11 cellular contexts compared by ENCODE assay signal in genomic region chr18:46222710-46223360, GRCh38.
DNase-seq lines count a peak whose midpoint lies in the region; ATAC-seq and TF ChIP-seq lines count a peak whose summit lies in the region.
"Had no signal": no experiment of that assay in that cellular context is flagged by ENCODE, and none has a peak within 500 bp of the region (broad histone marks: within the 10 kb centered on the region; RNA-seq: fewer than 3 reads in every experiment).

No MANE protein-coding gene starts in this region.

- H3K36me3 ChIP-seq in DND-41 (ENCODE audit: insufficient read depth, low read length) (peaks cover 35% of the 10 kb centered on the region), neutrophil (peaks cover 10% of the 10 kb centered on the region), gastrocnemius medialis (no peaks in the 10 kb centered on the region)
- H3K36me3 ChIP-seq: Peyer's patch, right atrium auricular region had no signal

- H3K4me2 ChIP-seq in DND-41 (ENCODE audit: insufficient read depth, low read length) = no peak overlapping the region

- H4K20me1 ChIP-seq in DND-41 (ENCODE audit: insufficient read depth, low read length) = peaks cover 19% of the 10 kb centered on the region

- peak overlapping the region; percentile 73 for H3K27ac Mint-ChIP-seq in activated T-helper 2 cell treated with anti-CD3 and anti-CD28 coated beads, Interferon-gamma antibody, Interleukin-2, Interleukin-4, amounts not matched to agents 10 μg/mL and 5 μg/mL and 100 μg/mL, durations not matched to agents 14 hours and 24 hours and 36 hours
- H3K27ac Mint-ChIP-seq in glutamatergic neuron (ENCODE audit: unreplicated experiment) = no peak overlapping the region
- H3K27ac Mint-ChIP-seq: T-helper 1 cell treated with Interleukin-12 subunit alpha and Interleukin-12 subunit beta and Interleukin-4 antibody, amounts not matched to agents 30 μg/mL and 1 μg/mL, for 36 hours had no signal

- DNase-seq in DND-41 (no peak), NOMO-1 treated with DMSO at 0.1 percent for 48 hours (lab: John Stamatoyannopoulos, UW; ENCODE audit: unreplicated experiment) (peak; percentile 78), gastrocnemius medialis (no peak), G401 (ENCODE audit: low spot score) (no peak), glutamatergic neuron (no peak)
- DNase-seq in activated T-helper 2 cell treated with anti-CD3 and anti-CD28 coated beads, Interferon-gamma antibody, Interleukin-2, Interleukin-4, amounts not matched to agents 10 μg/mL and 5 μg/mL and 100 μg/mL, durations not matched to agents 14 hours and 24 hours and 36 hours (ENCODE audit: low spot score) = no peak
- DNase-seq: NCI-H1105 treated with DMSO at 0.1 percent for 48 hours, Peyer's patch had no signal

- H3K27me3 ChIP-seq in DND-41 (ENCODE audit: insufficient read depth, low read length, poor library complexity) (no peaks in the 10 kb centered on the region), neutrophil (no peaks in the 10 kb centered on the region), gastrocnemius medialis (no peaks in the 10 kb centered on the region)
- H3K27me3 ChIP-seq: Peyer's patch, right atrium auricular region had no signal

- ATAC-seq in DND-41 (ENCODE audit: insufficient read depth, low read depth) = no peak
- no peak for ATAC-seq in gastrocnemius medialis

- H3K4me3 Mint-ChIP-seq in activated T-helper 2 cell treated with anti-CD3 and anti-CD28 coated beads, Interferon-gamma antibody, Interleukin-2, Interleukin-4, amounts not matched to agents 10 μg/mL and 5 μg/mL and 100 μg/mL, durations not matched to agents 14 hours and 24 hours and 36 hours (ENCODE audit: low read depth) = no peak overlapping the region
- H3K4me3 Mint-ChIP-seq in glutamatergic neuron (ENCODE audit: unreplicated experiment) = no peak overlapping the region
- H3K4me3 Mint-ChIP-seq: T-helper 1 cell treated with Interleukin-12 subunit alpha and Interleukin-12 subunit beta and Interleukin-4 antibody, amounts not matched to agents 30 μg/mL and 1 μg/mL, for 36 hours had no signal

- no peak overlapping the region for H3K4me3 ChIP-seq in DND-41 (ENCODE audit: low read depth in 1 of 2, low read length in 2 of 2)
- H3K4me3 ChIP-seq in neutrophil (ENCODE audit: low read depth in 1 of 2, low read length in 1 of 2) = peak overlapping the region; percentile 50 to 53
- H3K4me3 ChIP-seq in gastrocnemius medialis = no peak overlapping the region
- H3K4me3 ChIP-seq: Peyer's patch, right atrium auricular region had no signal

- TF ChIP-seq POLR2A in gastrocnemius medialis (IDR thresholded peaks at IDR 0.05) = no peak

- no peaks in the 10 kb centered on the region for H3K27me3 Mint-ChIP-seq in activated T-helper 2 cell treated with anti-CD3 and anti-CD28 coated beads, Interferon-gamma antibody, Interleukin-2, Interleukin-4, amounts not matched to agents 10 μg/mL and 5 μg/mL and 100 μg/mL, durations not matched to agents 14 hours and 24 hours and 36 hours (ENCODE audit: low read depth)
- H3K27me3 Mint-ChIP-seq in glutamatergic neuron (ENCODE audit: unreplicated experiment) = no peaks in the 10 kb centered on the region

- no peak overlapping the region for H3K9ac ChIP-seq in DND-41 (ENCODE audit: low read depth, low read length)

- no peak overlapping the region for H2AFZ ChIP-seq in DND-41 (ENCODE audit: low read depth, low read length)

- peaks cover 89% of the 10 kb centered on the region for H3K79me2 ChIP-seq in DND-41 (ENCODE audit: insufficient read depth, low read length)

- intact Hi-C loops in activated T-helper 2 cell treated with anti-CD3 and anti-CD28 coated beads, Interferon-gamma antibody, Interleukin-2, Interleukin-4, amounts not matched to agents 10 μg/mL and 5 μg/mL and 100 μg/mL, durations not matched to agents 14 hours and 24 hours and 36 hours (cut with micrococcal nuclease) = no loop called here
- intact Hi-C loops in gastrocnemius medialis (cut with DNase I; ENCODE audit: low total_unique reads) = no loop called here

- TF ChIP-seq CTCF in DND-41 (IDR thresholded peaks at IDR 0.05; ENCODE audit: borderline replicate concordance, extremely low read depth, low read length, poor library complexity, severe bottlenecking) (no peak), neutrophil (IDR thresholded peaks at IDR 0.05) (no peak), gastrocnemius medialis (IDR thresholded peaks at IDR 0.05 in 4 of 5, conservative IDR thresholded peaks at IDR 0.05 in 1 of 5) (no peak), glutamatergic neuron (IDR thresholded peaks at IDR 0.05; ENCODE audit: partially characterized antibody, unreplicated experiment) (no peak)

- peaks cover 22% of the 10 kb centered on the region for H3K4me1 ChIP-seq in DND-41 (ENCODE audit: insufficient read depth, low read length)
- H3K4me1 ChIP-seq in neutrophil (ENCODE audit: control insufficient read depth in 1 of 2, insufficient read depth in 1 of 2, low read depth in 1 of 2, low read length in 1 of 2) = peaks cover 46 to 54% of the 10 kb centered on the region in 2 experiments
- H3K4me1 ChIP-seq in gastrocnemius medialis = peaks cover 34 to 40% of the 10 kb centered on the region in 2 donors
- H3K4me1 ChIP-seq: Peyer's patch had no signal

- in situ Hi-C loops in gastrocnemius medialis (cut with MboI; ENCODE audit: low sequenced_read_pairs in 4 of 4) = no loop called here
- in situ Hi-C loops in G401 (cut with HindIII; ENCODE audit: low sequenced_read_pairs) = no loop called here

- H3K4me1 Mint-ChIP-seq in activated T-helper 2 cell treated with anti-CD3 and anti-CD28 coated beads, Interferon-gamma antibody, Interleukin-2, Interleukin-4, amounts not matched to agents 10 μg/mL and 5 μg/mL and 100 μg/mL, durations not matched to agents 14 hours and 24 hours and 36 hours (ENCODE audit: low read depth) = peaks cover 59% of the 10 kb centered on the region
- peaks cover 4% of the 10 kb centered on the region for H3K4me1 Mint-ChIP-seq in glutamatergic neuron (ENCODE audit: low read depth, unreplicated experiment)

- H3K36me3 Mint-ChIP-seq in activated T-helper 2 cell treated with anti-CD3 and anti-CD28 coated beads, Interferon-gamma antibody, Interleukin-2, Interleukin-4, amounts not matched to agents 10 μg/mL and 5 μg/mL and 100 μg/mL, durations not matched to agents 14 hours and 24 hours and 36 hours (ENCODE audit: low read depth) = peaks cover 43% of the 10 kb centered on the region
- H3K36me3 Mint-ChIP-seq in glutamatergic neuron (ENCODE audit: unreplicated experiment) = no peaks in the 10 kb centered on the region

- H3K27ac ChIP-seq in DND-41 (ENCODE audit: low read length) (0 out of 2 replicates have a peak overlapping the region, but pooled peaks have one; percentile 7), neutrophil (peak overlapping the region; percentile 90), gastrocnemius medialis (no peak overlapping the region)
- H3K27ac ChIP-seq: Peyer's patch had no signal

- H3K9me3 ChIP-seq in DND-41 (ENCODE audit: insufficient read depth, low read length, severe bottlenecking) (no peaks in the 10 kb centered on the region), neutrophil (no peaks in the 10 kb centered on the region), gastrocnemius medialis (no peaks in the 10 kb centered on the region)
- H3K9me3 ChIP-seq: Peyer's patch, right atrium auricular region had no signal

- no peaks in the 10 kb centered on the region for H3K9me3 Mint-ChIP-seq in activated T-helper 2 cell treated with anti-CD3 and anti-CD28 coated beads, Interferon-gamma antibody, Interleukin-2, Interleukin-4, amounts not matched to agents 10 μg/mL and 5 μg/mL and 100 μg/mL, durations not matched to agents 14 hours and 24 hours and 36 hours
- H3K9me3 Mint-ChIP-seq in glutamatergic neuron (ENCODE audit: unreplicated experiment) = no peaks in the 10 kb centered on the region
- H3K9me3 Mint-ChIP-seq: T-helper 1 cell treated with Interleukin-12 subunit alpha and Interleukin-12 subunit beta and Interleukin-4 antibody, amounts not matched to agents 30 μg/mL and 1 μg/mL, for 36 hours had no signal

Comparison
In these comparisons a context has a peak if more than half of its experiments do, and no peak if none do; other contexts are left out.
1. H3K27ac ChIP-seq: peak in DND-41 (single experiment) and neutrophil (single experiment); none in gastrocnemius medialis (0 of 4).
2. H3K4me3 ChIP-seq: peak in neutrophil (2 of 2); none in DND-41 (0 of 2) and gastrocnemius medialis (0 of 4).